2 cellular contexts compared by ENCODE assay signal in genomic region chr6:10384719-10385511, GRCh38.
TF ChIP-seq lines count a peak whose summit lies in the region.

No MANE protein-coding gene starts in this region.

TF ChIP-seq in GM23338, 12 proteins besides CTCF, POLR2A, EP300 and RAD21:
- TF ChIP-seq CREB1 (CRISPR knock-in tag; IDR thresholded peaks at IDR 0.05; ENCODE audit: low read depth), result no peak
- no peak for TF ChIP-seq STAT1 (IDR thresholded peaks at IDR 0.05; ENCODE audit: unreplicated experiment)
- TF ChIP-seq ZNF331 (CRISPR knock-in tag; IDR thresholded peaks at IDR 0.05; ENCODE audit: low read depth), result no peak
- peak; percentile 84 for TF ChIP-seq EZH2phosphoT487 (IDR thresholded peaks at IDR 0.05; ENCODE audit: unreplicated experiment)
- no peak for TF ChIP-seq POLR2AphosphoS5 (IDR thresholded peaks at IDR 0.05; ENCODE audit: low read depth)
- no peak for TF ChIP-seq NANOG (IDR thresholded peaks at IDR 0.05; ENCODE audit: borderline replicate concordance)
- TF ChIP-seq ZNF462 (CRISPR knock-in tag; IDR thresholded peaks at IDR 0.05), result no peak
- TF ChIP-seq EZH2 (IDR thresholded peaks at IDR 0.05; ENCODE audit: low read depth, unreplicated experiment), result peak; percentile 84

TF ChIP-seq in H1, 55 proteins besides CTCF, POLR2A, EP300 and RAD21:
- TF ChIP-seq EZH2 (IDR thresholded peaks at IDR 0.05; ENCODE audit: low read depth, low read length, severe bottlenecking), result peak; percentile 97
- TF ChIP-seq SUZ12 (IDR thresholded peaks at IDR 0.05; ENCODE audit: low read length), result peak; percentile 95
- no peak for TF ChIP-seq JUND (IDR thresholded peaks at IDR 0.05; ENCODE audit: low read length)
- no peak for TF ChIP-seq YY1 (IDR thresholded peaks at IDR 0.05; ENCODE audit: low read depth, low read length)
- TF ChIP-seq, protein P1, sequence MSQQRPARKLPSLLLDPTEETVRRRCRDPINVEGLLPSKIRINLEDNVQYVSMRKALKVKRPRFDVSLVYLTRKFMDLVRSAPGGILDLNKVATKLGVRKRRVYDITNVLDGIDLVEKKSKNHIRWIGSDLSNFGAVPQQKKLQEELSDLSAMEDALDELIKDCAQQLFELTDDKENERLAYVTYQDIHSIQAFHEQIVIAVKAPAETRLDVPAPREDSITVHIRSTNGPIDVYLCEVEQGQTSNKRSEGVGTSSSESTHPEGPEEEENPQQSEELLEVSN (IDR thresholded peaks at IDR 0.05), result peak; percentile 68
- no peak for TF ChIP-seq ZNF274 (IDR thresholded peaks at IDR 0.05; ENCODE audit: borderline replicate concordance, extremely low read depth, low read length)
- TF ChIP-seq SP2 (IDR thresholded peaks at IDR 0.05; ENCODE audit: low read length), result no peak
- TF ChIP-seq, protein P2, sequence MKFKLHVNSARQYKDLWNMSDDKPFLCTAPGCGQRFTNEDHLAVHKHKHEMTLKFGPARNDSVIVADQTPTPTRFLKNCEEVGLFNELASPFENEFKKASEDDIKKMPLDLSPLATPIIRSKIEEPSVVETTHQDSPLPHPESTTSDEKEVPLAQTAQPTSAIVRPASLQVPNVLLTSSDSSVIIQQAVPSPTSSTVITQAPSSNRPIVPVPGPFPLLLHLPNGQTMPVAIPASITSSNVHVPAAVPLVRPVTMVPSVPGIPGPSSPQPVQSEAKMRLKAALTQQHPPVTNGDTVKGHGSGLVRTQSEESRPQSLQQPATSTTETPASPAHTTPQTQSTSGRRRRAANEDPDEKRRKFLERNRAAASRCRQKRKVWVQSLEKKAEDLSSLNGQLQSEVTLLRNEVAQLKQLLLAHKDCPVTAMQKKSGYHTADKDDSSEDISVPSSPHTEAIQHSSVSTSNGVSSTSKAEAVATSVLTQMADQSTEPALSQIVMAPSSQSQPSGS (IDR thresholded peaks at IDR 0.05; ENCODE audit: low read length), result no peak
- no peak for TF ChIP-seq KDM1A (IDR thresholded peaks at IDR 0.05; ENCODE audit: borderline replicate concordance, low read length)
- no peak for TF ChIP-seq HDAC6 (IDR thresholded peaks at IDR 0.05; ENCODE audit: low read depth, low read length)
- TF ChIP-seq MAX (IDR thresholded peaks at IDR 0.05), result 0 out of 2 replicates have a peak, but pooled peaks have one; percentile 45
- no peak for TF ChIP-seq KDM5A (IDR thresholded peaks at IDR 0.05; ENCODE audit: low read length)
- TF ChIP-seq CBX5 (IDR thresholded peaks at IDR 0.05; ENCODE audit: low read depth, low read length), result no peak
- TF ChIP-seq PHF8 (conservative IDR thresholded peaks at IDR 0.05; ENCODE audit: low read depth, low read length), result no peak
- TF ChIP-seq NRF1 (IDR thresholded peaks at IDR 0.05; ENCODE audit: low read depth, low read length), result no peak
- TF ChIP-seq TAF1 (IDR thresholded peaks at IDR 0.05; ENCODE audit: low read depth, low read length), result no peak
- TF ChIP-seq CEBPB (IDR thresholded peaks at IDR 0.05; ENCODE audit: low read depth, low read length), result no peak
- no peak for TF ChIP-seq EGR1 (IDR thresholded peaks at IDR 0.05; ENCODE audit: borderline replicate concordance, low read depth, low read length)
- TF ChIP-seq HDAC2 (IDR thresholded peaks at IDR 0.05; ENCODE audit: borderline replicate concordance in 1 of 2, low read depth in 2 of 2, low read length in 2 of 2), result no peak
- no peak for TF ChIP-seq SIRT6 (IDR thresholded peaks at IDR 0.05; ENCODE audit: low read length)
- peak; percentile 97 for TF ChIP-seq RNF2 (IDR thresholded peaks at IDR 0.05; ENCODE audit: borderline replicate concordance, low read depth, low read length, missing control alignments, poor library complexity, severe bottlenecking)
- TF ChIP-seq SIN3A (conservative IDR thresholded peaks at IDR 0.05 in 1 of 2, IDR thresholded peaks at IDR 0.05 in 1 of 2; ENCODE audit: low read depth in 1 of 2, low read length in 2 of 2), result no peak
- peak; percentile 33 for TF ChIP-seq CTBP2 (IDR thresholded peaks at IDR 0.05; ENCODE audit: borderline replicate concordance, insufficient read depth, insufficient read length, low read length)
- no peak for TF ChIP-seq USF2 (IDR thresholded peaks at IDR 0.05; ENCODE audit: low read length)
- no peak for TF ChIP-seq TAF7 (optimal IDR thresholded peaks at IDR 0.05; ENCODE audit: borderline replicate concordance, low read depth, low read length)
TF ChIP-seq in H1: peak in this region for 6.
